Comparison of ENCODE assay signal across 23 cellular contexts in the genomic region with DNA sequence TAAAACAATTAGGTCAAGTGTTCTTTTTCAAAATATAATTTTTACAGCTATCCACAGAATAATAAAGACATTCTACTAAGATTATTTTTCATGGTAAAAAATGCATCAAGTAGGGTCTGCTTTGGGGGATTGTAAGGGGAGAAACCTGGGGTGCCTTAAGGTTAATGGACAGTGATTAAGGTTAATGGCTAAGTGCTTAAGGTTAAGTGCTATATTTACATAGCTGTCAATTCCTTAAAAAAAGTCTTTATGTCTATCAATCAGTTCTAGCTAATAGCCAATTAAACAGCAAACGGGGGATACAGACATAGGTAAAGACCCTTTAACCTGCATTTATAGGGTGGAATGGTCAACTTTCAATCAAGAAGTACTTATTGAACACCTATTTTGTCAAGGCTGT.
DNase-seq lines count a peak whose midpoint lies in the region; ATAC-seq, FAIRE-seq and TF ChIP-seq lines count a peak whose summit lies in the region.
"Had no signal": no experiment of that assay in that cellular context is flagged by ENCODE, and none has a peak within 500 bp of the region (broad histone marks: within the 10 kb centered on the region; RNA-seq: fewer than 3 reads in every experiment).

No MANE protein-coding gene starts in this region.

- WGBS in H1 (ENCODE audit: extremely low coverage in 1 of 2, insufficient coverage in 1 of 2, insufficient read length in 1 of 2, insufficient replicate concordance in 2 of 2, low coverage in 1 of 2, low lambda C conversion rate in 2 of 2, missing lambda C conversion rate in 1 of 2), 2 experiments = 52% methylated on average over 1 of the region's 1 CpG; no CpG with 5 or more reads in 1 of the 2 experiments
- no CpG with 5 or more reads among the region's 1 CpG for WGBS in mesendoderm (ENCODE audit: extremely low coverage, insufficient coverage, low lambda C conversion rate)

- H3K9me2 ChIP-seq in PC-3 (replicated peaks; ENCODE audit: low read length) = no peaks in the 10 kb centered on the region

- H2BK15ac ChIP-seq in H1 (ENCODE audit: low read length) = no peak overlapping the region
- H2BK15ac ChIP-seq in mesendoderm (replicated peaks; ENCODE audit: low read depth) = no peak overlapping the region

- ATAC-seq in PC-3 = no peak
- ATAC-seq: A549; CD8-positive, alpha-beta T cell; GM12878 had no signal

- H3K27me3 ChIP-seq in H1 (replicated peaks in 1 of 4; ENCODE audit: control insufficient read depth in 3 of 4, extremely low read depth in 1 of 4, insufficient read depth in 3 of 4, low read length in 3 of 4) (no peaks in the 10 kb centered on the region), mesendoderm (ENCODE audit: insufficient read depth, low read length, poor library complexity) (no peaks in the 10 kb centered on the region), WERI-Rb-1 (ENCODE audit: insufficient read depth, low read depth, severe bottlenecking) (no peaks in the 10 kb centered on the region), PC-3 (ENCODE audit: low read length) (no peaks in the 10 kb centered on the region)
- H3K27me3 ChIP-seq: BLaER1 treated with 17β-estradiol and CSF1 and Interleukin-3, amounts not matched to agents 10 nM and 100 nM had no signal

- H3F3A ChIP-seq in PC-3 (ENCODE audit: low read length, unreplicated experiment) = no peaks in the 10 kb centered on the region

- H3K36me3 ChIP-seq in H1 (ENCODE audit: control insufficient read depth in 2 of 4, insufficient read depth in 4 of 4, low read length in 3 of 4) (no peaks in the 10 kb centered on the region), mesendoderm (ENCODE audit: control insufficient read depth, insufficient read depth, low read length) (no peaks in the 10 kb centered on the region), WERI-Rb-1 (no peaks in the 10 kb centered on the region), PC-3 (ENCODE audit: low read depth, low read length) (no peaks in the 10 kb centered on the region)
- H3K36me3 ChIP-seq: BLaER1 treated with 17β-estradiol and CSF1 and Interleukin-3, amounts not matched to agents 10 nM and 100 nM had no signal

- CTCF ChIA-PET in H1 (lab: Charles Lee; ENCODE audit: partially characterized antibody) (no interaction called here), PC-3 (lab: Charles Lee) (no interaction called here)

- no peak for FAIRE-seq in H1 (lab: Jason Lieb, UNC)
- FAIRE-seq: A549, D721Med, GM12878, GM12892, GM18507 had no signal

- H4K8ac ChIP-seq in H1 (ENCODE audit: extremely low read depth, insufficient read depth, low read length) = no peak overlapping the region
- no peak overlapping the region for H4K8ac ChIP-seq in mesendoderm (ENCODE audit: low read depth, low read length)

- H3K4ac ChIP-seq in H1 (replicated peaks; ENCODE audit: insufficient read length, low read depth, low read length) (no peak overlapping the region), mesendoderm (ENCODE audit: low read depth, low read length) (no peak overlapping the region)

- H4K5ac ChIP-seq in H1 (ENCODE audit: insufficient read length, low read depth, low read length) (no peak overlapping the region), mesendoderm (ENCODE audit: low read length) (no peak overlapping the region)

- no peak for TF ChIP-seq RAD21 in H1 (IDR thresholded peaks at IDR 0.05 in 1 of 2, conservative IDR thresholded peaks at IDR 0.05 in 1 of 2; ENCODE audit: low read depth in 2 of 2, low read length in 2 of 2)

- no peaks in the 10 kb centered on the region for H3K23me2 ChIP-seq in H1 (ENCODE audit: low read depth, low read length)

- BruUV-seq in PC-3 (replicated peaks; lab: Mats Ljungman, UMichigan) = no TSS peak

- H3K9ac ChIP-seq in H1 (replicated peaks in 1 of 4; ENCODE audit: extremely low read depth in 1 of 4, low read depth in 3 of 4, low read length in 3 of 4) = no peak overlapping the region
- no peak overlapping the region for H3K9ac ChIP-seq in mesendoderm (ENCODE audit: low read length)
- no peak overlapping the region for H3K9ac ChIP-seq in PC-3 (ENCODE audit: low read length)
- H3K9ac ChIP-seq: BLaER1 treated with 17β-estradiol and CSF1 and Interleukin-3, amounts not matched to agents 10 nM and 100 nM had no signal

- intact Hi-C loops in PC-3 (cut with micrococcal nuclease) = no loop called here

- no peak overlapping the region for H3K4me2 ChIP-seq in H1 (ENCODE audit: insufficient read depth in 1 of 2, low read depth in 2 of 2, low read length in 2 of 2)
- no peak overlapping the region for H3K4me2 ChIP-seq in mesendoderm (ENCODE audit: low read length)
- H3K4me2 ChIP-seq in PC-3 (ENCODE audit: low read length) = no peak overlapping the region
- H3K4me2 ChIP-seq: A549; BLaER1 treated with 17β-estradiol and CSF1 and Interleukin-3, amounts not matched to agents 10 nM and 100 nM had no signal

- H3K56ac ChIP-seq in H1 (replicated peaks; ENCODE audit: insufficient read length, low read depth, low read length) (no peak overlapping the region), mesendoderm (ENCODE audit: low read length) (no peak overlapping the region)

- TF ChIP-seq CTCF in H1 (IDR thresholded peaks at IDR 0.05; ENCODE audit: control extremely low read depth in 1 of 3, insufficient read depth in 1 of 3, low read depth in 1 of 3, low read length in 3 of 3) (no peak), WERI-Rb-1 (IDR thresholded peaks at IDR 0.05; ENCODE audit: low read depth, low read length) (no peak), PC-3 (conservative IDR thresholded peaks at IDR 0.05; ENCODE audit: low read depth, low read length) (no peak)

- H3K79me2 ChIP-seq in H1 (ENCODE audit: control insufficient read depth in 1 of 2, insufficient read depth in 2 of 2, low read length in 2 of 2) (no peaks in the 10 kb centered on the region), mesendoderm (ENCODE audit: control insufficient read depth, insufficient read depth, low read length) (no peaks in the 10 kb centered on the region), PC-3 (ENCODE audit: low read length) (no peaks in the 10 kb centered on the region)

- H2BK5ac ChIP-seq in H1 (ENCODE audit: low read depth, low read length) (no peak overlapping the region), mesendoderm (ENCODE audit: low read length) (no peak overlapping the region)

- no peak overlapping the region for H3K14ac ChIP-seq in H1 (ENCODE audit: insufficient read length)

- H4K20me1 ChIP-seq in H1 (replicated peaks in 1 of 2; ENCODE audit: control insufficient read depth in 1 of 2, insufficient read depth in 2 of 2, low read length in 2 of 2) = no peaks in the 10 kb centered on the region
- H4K20me1 ChIP-seq in PC-3 (ENCODE audit: low read length) = no peaks in the 10 kb centered on the region
- H4K20me1 ChIP-seq: BLaER1 treated with 17β-estradiol and CSF1 and Interleukin-3, amounts not matched to agents 10 nM and 100 nM had no signal

- H3K4me3 ChIP-seq in H1 (ENCODE audit: extremely low read depth in 1 of 4, insufficient read depth in 2 of 4, low read depth in 3 of 4, low read length in 4 of 4) (no peak overlapping the region), mesendoderm (ENCODE audit: low read length) (no peak overlapping the region), WERI-Rb-1 (ENCODE audit: low read depth, low read length) (no peak overlapping the region), PC-3 (ENCODE audit: low read length) (no peak overlapping the region)
- H3K4me3 ChIP-seq: A549; BLaER1 treated with 17β-estradiol and CSF1 and Interleukin-3, amounts not matched to agents 10 nM and 100 nM; GM12878 had no signal

- H2BK12ac ChIP-seq in H1 (ENCODE audit: low read depth, low read length) = no peak overlapping the region

- H2AK5ac ChIP-seq in H1 (ENCODE audit: low read depth, low read length) = no peak overlapping the region
- no peak overlapping the region for H2AK5ac ChIP-seq in mesendoderm (ENCODE audit: low read length)

- no peaks in the 10 kb centered on the region for H3K9me3 ChIP-seq in H1 (ENCODE audit: insufficient read depth in 2 of 2, low read depth in 1 of 2, low read length in 1 of 2)
- no peaks in the 10 kb centered on the region for H3K9me3 ChIP-seq in WERI-Rb-1 (ENCODE audit: severe bottlenecking)
- H3K9me3 ChIP-seq in PC-3 (ENCODE audit: low read length) = no peaks in the 10 kb centered on the region
- H3K9me3 ChIP-seq: A549; BLaER1 treated with 17β-estradiol and CSF1 and Interleukin-3, amounts not matched to agents 10 nM and 100 nM; Caco-2 had no signal

- TF ChIP-seq EP300 in H1 (IDR thresholded peaks at IDR 0.05; ENCODE audit: borderline replicate concordance in 1 of 2, low read depth in 2 of 2, low read length in 2 of 2) = no peak

- H3K79me1 ChIP-seq in H1 (ENCODE audit: low read depth, low read length) (no peaks in the 10 kb centered on the region), mesendoderm (ENCODE audit: low read length) (no peaks in the 10 kb centered on the region)

- no peak overlapping the region for H4K91ac ChIP-seq in H1 (replicated peaks; ENCODE audit: insufficient read length, low read length)

- no peak overlapping the region for H2BK20ac ChIP-seq in H1 (ENCODE audit: low read length)

- DNase-seq in NCI-H82 (lab: John Stamatoyannopoulos, UW) (peak; percentile 7), NCI-H82 treated with DMSO at 0.1 percent for 48 hours (lab: John Stamatoyannopoulos, UW; ENCODE audit: unreplicated experiment) (no peak), NCI-H69 (lab: John Stamatoyannopoulos, UW) (peak; percentile 25), H1 (ENCODE audit: low read depth in 1 of 2, low spot score in 2 of 2) (no peak), mesendoderm (peak; percentile 16), WERI-Rb-1 (no peak), PC-3 (no peak)
- DNase-seq in activated effector memory CD4-positive, alpha-beta T cell treated with anti-CD3 and anti-CD28 coated beads, Interleukin-2, amount 50 U/mL, for 16 hours = no peak
- DNase-seq: AML-193; Caco-2; Calu3; CD4-positive, alpha-beta T cell; CD8-positive, alpha-beta T cell; DMS79 treated with DMSO at 0.1 percent for 48 hours; GDM1 had no signal

- H3K27ac ChIP-seq in H1 (ENCODE audit: low read depth, low read length) = no peak overlapping the region
- H3K27ac ChIP-seq in mesendoderm (ENCODE audit: low read depth, low read length) = no peak overlapping the region
- no peak overlapping the region for H3K27ac ChIP-seq in WERI-Rb-1
- no peak overlapping the region for H3K27ac ChIP-seq in PC-3 (ENCODE audit: low read length)
- H3K27ac ChIP-seq: 22Rv1; A549; BLaER1 treated with 17β-estradiol and CSF1 and Interleukin-3, amounts not matched to agents 10 nM and 100 nM; C4-2B had no signal

- POLR2A ChIA-PET in H1 (lab: Charles Lee; ENCODE audit: partially characterized antibody) (no interaction called here), PC-3 (lab: Charles Lee; ENCODE audit: unreplicated experiment) (no interaction called here)

- H3K4me1 ChIP-seq in H1 (replicated peaks in 1 of 4; ENCODE audit: control insufficient read depth in 3 of 4, insufficient read depth in 4 of 4, low read length in 3 of 4) (peaks cover 0 to 5% (median under 1%) of the 10 kb centered on the region in 4 experiments; a peak in 4 of 7 replicates), mesendoderm (ENCODE audit: control insufficient read depth, low read depth, low read length) (no peaks in the 10 kb centered on the region), PC-3 (ENCODE audit: insufficient read depth, low read length) (no peaks in the 10 kb centered on the region)
- H3K4me1 ChIP-seq: A549; BLaER1 treated with 17β-estradiol and CSF1 and Interleukin-3, amounts not matched to agents 10 nM and 100 nM; Caco-2 had no signal

- no peak overlapping the region for H3K18ac ChIP-seq in H1 (ENCODE audit: extremely low read depth, low read length)
- H3K18ac ChIP-seq in mesendoderm (ENCODE audit: low read length) = no peak overlapping the region

- H2AFZ ChIP-seq in H1 (ENCODE audit: low read length) (no peak overlapping the region), PC-3 (ENCODE audit: low read length) (no peak overlapping the region)

- H3K23ac ChIP-seq in H1 (ENCODE audit: insufficient read length) (no peak overlapping the region), mesendoderm (ENCODE audit: low read length) (no peak overlapping the region)

- TF ChIP-seq POLR2A in H1 (IDR thresholded peaks at IDR 0.05; ENCODE audit: control extremely low read depth in 1 of 2, low read depth in 2 of 2, low read length in 2 of 2) = no peak

- no peak overlapping the region for H2BK120ac ChIP-seq in H1 (replicated peaks; ENCODE audit: low read depth, low read length)
- no peak overlapping the region for H2BK120ac ChIP-seq in mesendoderm (ENCODE audit: low read depth, low read length)

Comparison
In these comparisons a context has a peak if more than half of its experiments do, and no peak if none do; other contexts are left out.
1. DNase-seq: peak in NCI-H82 (single experiment), NCI-H69 (single experiment) and mesendoderm (single experiment); none in NCI-H82 treated with DMSO at 0.1 percent for 48 hours (single experiment), H1 (0 of 2), WERI-Rb-1 (single experiment), PC-3 (single experiment) and activated effector memory CD4-positive, alpha-beta T cell treated with anti-CD3 and anti-CD28 coated beads, Interleukin-2, amount 50 U/mL, for 16 hours (single experiment).